15 cellular contexts compared by ENCODE assay signal in the genomic region with DNA sequence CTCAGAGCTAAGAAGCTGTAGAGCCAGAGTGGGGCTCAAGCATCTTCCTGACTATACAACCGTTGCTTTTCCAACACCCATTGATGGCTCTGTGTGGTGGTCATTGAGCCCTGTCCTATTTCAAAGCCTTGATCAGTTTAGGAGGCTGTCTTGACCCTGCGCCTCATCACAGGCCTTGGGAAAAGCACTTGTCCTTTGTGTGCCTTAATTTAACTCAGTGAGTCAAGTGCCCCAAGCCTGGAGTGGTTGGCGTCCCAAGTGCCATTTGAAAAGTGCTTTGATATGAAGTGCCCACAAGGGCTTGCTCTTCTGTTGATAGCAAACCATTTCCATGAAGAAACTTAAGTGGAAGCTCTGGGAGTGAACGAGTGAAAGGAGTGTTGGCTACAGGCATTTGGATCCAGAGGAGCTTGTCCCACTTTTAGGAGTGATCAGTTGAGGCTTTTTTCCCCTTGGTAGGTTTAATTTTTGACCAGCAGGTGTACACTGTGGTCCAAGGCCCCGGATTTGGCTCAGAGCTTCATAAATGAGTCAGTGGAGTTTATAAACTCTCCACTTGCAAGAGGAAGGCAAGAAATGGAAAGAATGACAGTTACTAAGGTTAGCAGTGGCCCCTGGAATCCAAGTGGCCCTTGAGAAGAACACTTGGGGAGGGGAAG. TPM values are rescaled to one million over a fixed set of nuclear protein-coding genes. Genes with fewer than 3 reads are reported as not detected.
DNase-seq lines count a peak whose midpoint lies in the region; ATAC-seq and TF ChIP-seq lines count a peak whose summit lies in the region.
"Had no signal": no experiment of that assay in that cellular context is flagged by ENCODE, and none has a peak within 500 bp of the region (broad histone marks: within the 10 kb centered on the region; RNA-seq: fewer than 3 reads in every experiment).

No MANE protein-coding gene starts in this region.

- no peaks in the 10 kb centered on the region for H3K9me3 ChIP-seq in MG63
- no peaks in the 10 kb centered on the region for H3K9me3 ChIP-seq in adrenal gland (replicated peaks in 1 of 3)
- no peaks in the 10 kb centered on the region for H3K9me3 ChIP-seq in lower lobe of right lung
- H3K9me3 ChIP-seq: HAP-1 had no signal

- intact Hi-C loops in adrenal gland (cut with DNase I) (loop anchor here in 1 of 2 donors (10.0 kb wide), 1 partner anchor 147 kb away; no protein-coding TSS in a partner anchor), lower lobe of right lung (cut with DNase I) (no loop called here)

- H3K27ac ChIP-seq in adrenal gland (no peak overlapping the region), lower lobe of right lung (peak overlapping the region; percentile 73)

- WGBS in adrenal gland, 4 donors: 77 to 80% (median 79%) methylated on average over 5 of the region's 5 CpGs

- peak; percentile 82 for DNase-seq in DMS53 (lab: John Stamatoyannopoulos, UW)
- peak; percentile 31 for DNase-seq in MG63
- DNase-seq in adrenal gland: peak in 4 of 7 donors; percentile 16 to 33 (median 22)
- DNase-seq in lower lobe of right lung: peak; percentile 62
- DNase-seq in COLO668 (lab: John Stamatoyannopoulos, UW; ENCODE audit: unreplicated experiment): no peak
- no peak for DNase-seq in SHP77 (lab: John Stamatoyannopoulos, UW)
- DNase-seq in ureter (ENCODE audit: low spot score): no peak
- DNase-seq in SK-N-DZ (ENCODE audit: low spot score): no peak
- DNase-seq: activated CD8-positive, alpha-beta memory T cell treated with anti-CD3 and anti-CD28 coated beads for 24 hours; effector CD4-positive, alpha-beta T cell; glutamatergic neuron; MM.1S; NCI-H82; retina had no signal

- peak; percentile 88 for ATAC-seq in lower lobe of right lung

- TF ChIP-seq CTCF in adrenal gland (IDR thresholded peaks at IDR 0.05) (peak in 2 of 6 experiments; percentile 10 to 23), lower lobe of right lung (IDR thresholded peaks at IDR 0.05) (no peak)

- TF ChIP-seq POLR2A in adrenal gland (IDR thresholded peaks at IDR 0.05): no peak

- H3K4me3 ChIP-seq in MG63 (no peak overlapping the region), adrenal gland (no peak overlapping the region), lower lobe of right lung (peak overlapping the region; percentile 6)
- H3K4me3 ChIP-seq: HAP-1 had no signal

- H3K36me3 ChIP-seq in MG63 (peaks cover 20% of the 10 kb centered on the region), adrenal gland (replicated peaks in 1 of 2) (peaks cover 0 to 2% of the 10 kb centered on the region in 2 donors), lower lobe of right lung (peaks cover 4% of the 10 kb centered on the region)
- H3K36me3 ChIP-seq: HAP-1 had no signal

- peaks cover 11 to 22% of the 10 kb centered on the region in 2 donors for H3K4me1 ChIP-seq in adrenal gland (replicated peaks in 1 of 2)
- H3K4me1 ChIP-seq in lower lobe of right lung: peaks cover 51% of the 10 kb centered on the region

- H3K27me3 ChIP-seq in MG63: no peaks in the 10 kb centered on the region
- no peaks in the 10 kb centered on the region for H3K27me3 ChIP-seq in adrenal gland
- H3K27me3 ChIP-seq in lower lobe of right lung (ENCODE audit: low read depth): no peaks in the 10 kb centered on the region

RNA-seq across cellular contexts. Expression of gene ACTR2, which starts 50.3 kb away (rescaled TPM):
- total RNA-seq in MG63 (2014; rRNA removed; shearing (Covaris generic); ENCODE audit: low replicate concordance): 26.9 and 29.4 TPM in 2 replicates
- total RNA-seq in adrenal gland (100 to 1,000 TPM in 4 of 8 donors, 10 to 100 TPM in 4; 51.2 to 186 (median 109) TPM), lower lobe of right lung (279 TPM), ureter (218 TPM)
- polyA plus RNA-seq in adrenal gland: 100 to 1,000 TPM in 1 of 3 donors, 10 to 100 TPM in 2; 29.9 to 142 (median 37.9) TPM
- 23.4 and 27.0 TPM in 2 replicates for polyA plus RNA-seq in SK-N-DZ (2014; cell fraction: cytosol; rRNA removed)
- polyA plus RNA-seq in SK-N-DZ (2014; cell fraction: nucleus; rRNA removed): 9.3 and 17.0 TPM in 2 replicates

Comparison
In these comparisons a context has a peak if more than half of its experiments do, and no peak if none do; other contexts are left out.
1. DNase-seq: peak in DMS53 (single experiment), MG63 (single experiment), adrenal gland (4 of 7) and lower lobe of right lung (single experiment); none in COLO668 (single experiment), SHP77 (0 of 2), ureter (single experiment) and SK-N-DZ (single experiment).